1 cellular context compared by ENCODE assay signal in the genomic region with DNA sequence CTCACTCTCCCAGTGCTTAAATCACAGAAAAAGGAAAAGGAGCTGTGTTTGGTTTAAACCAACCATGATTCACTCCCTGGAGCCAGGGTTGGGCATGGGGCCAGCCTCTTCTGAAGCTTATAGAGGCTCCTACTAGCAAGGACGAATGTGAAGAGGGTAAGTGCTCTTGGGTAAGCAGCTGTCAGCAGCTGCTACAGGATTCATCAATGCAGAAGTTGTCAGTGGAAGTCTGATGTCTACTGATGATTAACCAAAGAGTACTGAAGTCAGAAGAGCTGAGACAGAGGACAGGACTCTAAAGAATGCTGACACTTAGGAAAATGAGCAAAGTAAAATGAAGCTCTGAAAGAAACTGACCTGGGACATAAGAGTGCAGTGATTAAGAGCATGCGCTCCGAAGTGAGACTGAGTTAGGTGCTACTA.
TF ChIP-seq lines count a peak whose summit lies in the region.

No MANE protein-coding gene starts in this region.

TF ChIP-seq in HepG2, 621 proteins besides CTCF, POLR2A, EP300 and RAD21:
- TF ChIP-seq NFIC (IDR thresholded peaks at IDR 0.05; ENCODE audit: low read length) (no peak), MAFK (conservative IDR thresholded peaks at IDR 0.05 in 1 of 2, IDR thresholded peaks at IDR 0.05 in 1 of 2; ENCODE audit: low read length in 2 of 2) (peak; percentile 47 to 74; a peak in 3 of 4 replicates), ZBTB25 (CRISPR knock-in tag; IDR thresholded peaks at IDR 0.05) (no peak), ZNF737 (CRISPR knock-in tag; IDR thresholded peaks at IDR 0.05; ENCODE audit: borderline replicate concordance) (no peak), MIER3 (CRISPR knock-in tag; IDR thresholded peaks at IDR 0.05; ENCODE audit: borderline replicate concordance) (no peak), MAFF (IDR thresholded peaks at IDR 0.05; ENCODE audit: low read depth, low read length) (peak; percentile 62; the same call in 1 of the 2 replicates)
